1 cellular context compared by ENCODE assay signal in genomic region chr15:95840004-95840403, GRCh38.
TF ChIP-seq lines count a peak whose summit lies in the region.

No MANE protein-coding gene starts in this region.

TF ChIP-seq in IMR-90, 13 proteins besides CTCF, POLR2A, EP300 and RAD21 (continued from another document):
- no peak for TF ChIP-seq MAFK (IDR thresholded peaks at IDR 0.05; ENCODE audit: low read depth, low read length)
- peak; percentile 61; the same call in 1 of the 2 replicates for TF ChIP-seq FOS (IDR thresholded peaks at IDR 0.05; ENCODE audit: low read depth, low read length)
- TF ChIP-seq USF2 (IDR thresholded peaks at IDR 0.05; ENCODE audit: low read depth, low read length): no peak
